Comparison of ENCODE assay signal across 23 cellular contexts in the genomic region with DNA sequence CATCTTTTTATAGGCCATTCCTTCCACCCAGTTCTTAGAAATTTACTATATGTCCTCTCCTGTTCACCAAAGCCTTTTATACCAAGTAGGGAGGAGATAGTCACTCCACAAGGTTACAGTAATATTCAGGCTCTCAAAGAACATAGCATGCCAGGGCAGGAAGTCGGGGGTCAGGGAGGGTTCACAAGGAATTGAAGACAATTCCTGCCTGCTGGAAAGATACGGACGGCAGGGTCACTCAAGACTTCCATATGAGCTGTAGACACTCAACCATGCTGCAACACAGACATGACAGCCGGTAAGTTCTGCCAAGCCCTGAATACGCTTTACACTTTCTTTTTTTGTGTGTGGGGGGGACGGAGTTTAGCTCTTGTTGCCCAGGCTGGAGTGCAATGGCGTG. TPM values are rescaled to one million over a fixed set of nuclear protein-coding genes. Genes with fewer than 3 reads are reported as not detected.
"Had no signal": no experiment of that assay in that cellular context is flagged by ENCODE, and none has a peak within 500 bp of the region (broad histone marks: within the 10 kb centered on the region; RNA-seq: fewer than 3 reads in every experiment).

No MANE protein-coding gene starts in this region.

- H3K9me3 Mint-ChIP-seq: IgD-negative memory B cell had no signal

- H3K27ac ChIP-seq: KMS-11, SJSA1, SK-N-MC had no signal

- H3K27ac Mint-ChIP-seq: IgD-negative memory B cell had no signal

- DNase-seq: MM.1S, NCI-H1436, NCI-H187, NCI-H2029, NCI-H2081 treated with DMSO at 0.1 percent for 48 hours, NCI-H226, NCI-H446, NCI-H510A, NCI-H524 treated with DMSO at 0.1 percent for 48 hours, NCI-H69, NCI-H774, Right ventricle myocardium superior, RPMI8226, SIG-M5, SW 1271 had no signal

- H3K9me3 ChIP-seq: SJSA1 had no signal

- H3K4me3 ChIP-seq: K562, SJSA1, SK-N-MC had no signal

- H3K4me1 ChIP-seq: SJSA1 had no signal

- H3K9ac ChIP-seq: KMS-11 had no signal

- FAIRE-seq: K562, RCC 7860 had no signal

- H3K36me3 Mint-ChIP-seq: IgD-negative memory B cell had no signal

- H3K27me3 ChIP-seq: SJSA1 had no signal

- H3K4me2 ChIP-seq: KMS-11 had no signal

- H3K4me3 Mint-ChIP-seq: IgD-negative memory B cell had no signal

- ATAC-seq: K562 had no signal

- H3K36me3 ChIP-seq: SJSA1 had no signal

RNA-seq across cellular contexts. Expression of a gene that starts 0.7 kb away (rescaled TPM):
- total RNA-seq: HT1080, K562, M059J, Right ventricle myocardium superior, SJSA1 had no signal
- polyA plus RNA-seq: IgD-negative memory B cell, K562 had no signal

RNA-seq across cellular contexts. Expression of a gene that starts 11.9 kb away (rescaled TPM):
- polyA plus RNA-seq: IgD-negative memory B cell had no signal
